Comparison of ENCODE assay signal across 1 cellular context in genomic region chr14:61588419-61588901, GRCh38.
TF ChIP-seq lines count a peak whose summit lies in the region.

No MANE protein-coding gene starts in this region.

TF ChIP-seq in HEK293, 187 proteins besides CTCF, POLR2A, EP300 and RAD21 (continued from another document and continues in another):
- TF ChIP-seq WT1 (tag by site-specific recombination; IDR thresholded peaks at IDR 0.05) (peak; percentile 54), ZNF558 (tag by site-specific recombination; IDR thresholded peaks at IDR 0.05) (no peak), ZBTB48 (tag by site-specific recombination; IDR thresholded peaks at IDR 0.05) (peak; percentile 88), ZNF664 (tag by site-specific recombination; IDR thresholded peaks at IDR 0.05) (no peak), ZNF473 (tag by site-specific recombination; IDR thresholded peaks at IDR 0.05) (no peak), ZBTB1 (tag by site-specific recombination; IDR thresholded peaks at IDR 0.05) (no peak), ZBTB11 (tag by site-specific recombination; conservative IDR thresholded peaks at IDR 0.05; ENCODE audit: low read depth) (no peak), ZNF658 (tag by site-specific recombination; IDR thresholded peaks at IDR 0.05) (no peak), ZBTB8A (tag by site-specific recombination; IDR thresholded peaks at IDR 0.05) (peak; percentile 35; the same call in 1 of the 2 replicates), REST (tag by site-specific recombination; IDR thresholded peaks at IDR 0.05) (no peak), PATZ1 (tag by site-specific recombination; IDR thresholded peaks at IDR 0.05) (no peak), GLIS2 (tag by site-specific recombination; IDR thresholded peaks at IDR 0.05) (no peak), ZNF423 (tag by site-specific recombination; IDR thresholded peaks at IDR 0.05) (no peak), ZFP41 (tag by site-specific recombination; IDR thresholded peaks at IDR 0.05; ENCODE audit: borderline replicate concordance) (no peak), PRDM1 (tag by site-specific recombination; IDR thresholded peaks at IDR 0.05) (no peak), ZNF19 (tag by site-specific recombination; IDR thresholded peaks at IDR 0.05; ENCODE audit: low read depth) (no peak), SALL2 (tag by site-specific recombination; IDR thresholded peaks at IDR 0.05; ENCODE audit: borderline replicate concordance) (no peak), TRIM28 (IDR thresholded peaks at IDR 0.05; ENCODE audit: borderline replicate concordance, low read length) (0 out of 2 replicates have a peak, but pooled peaks have one; percentile 30), FEZF1 (tag by site-specific recombination; IDR thresholded peaks at IDR 0.05) (peak; percentile 73), ZNF133 (tag by site-specific recombination; IDR thresholded peaks at IDR 0.05) (no peak), ZNF341 (tag by site-specific recombination; IDR thresholded peaks at IDR 0.05; ENCODE audit: low read depth) (no peak), ZSCAN23 (tag by site-specific recombination; IDR thresholded peaks at IDR 0.05) (no peak), ZNF324 (tag by site-specific recombination; IDR thresholded peaks at IDR 0.05) (no peak), ZNF112 (tag by site-specific recombination; IDR thresholded peaks at IDR 0.05) (no peak), HOXC10 (CRISPR knock-in tag; IDR thresholded peaks at IDR 0.05) (no peak), ZFP3 (tag by site-specific recombination; IDR thresholded peaks at IDR 0.05; ENCODE audit: low read depth) (no peak), REPIN1 (tag by site-specific recombination; IDR thresholded peaks at IDR 0.05; ENCODE audit: low read depth) (no peak), ZNF624 (tag by site-specific recombination; IDR thresholded peaks at IDR 0.05) (no peak), ZNF747 (tag by site-specific recombination; IDR thresholded peaks at IDR 0.05) (no peak), SP3 (tag by site-specific recombination; IDR thresholded peaks at IDR 0.05) (no peak), HOXD13 (CRISPR knock-in tag; IDR thresholded peaks at IDR 0.05; ENCODE audit: borderline replicate concordance) (no peak), ELK4 (IDR thresholded peaks at IDR 0.05; ENCODE audit: borderline replicate concordance, low read depth, low read length) (no peak), ZSCAN5A (tag by site-specific recombination; IDR thresholded peaks at IDR 0.05) (no peak), ZNF211 (tag by site-specific recombination; IDR thresholded peaks at IDR 0.05; ENCODE audit: low read depth) (no peak), ZNF76 (tag by site-specific recombination; IDR thresholded peaks at IDR 0.05; ENCODE audit: borderline replicate concordance, low read depth) (no peak), ZNF366 (tag by site-specific recombination; conservative IDR thresholded peaks at IDR 0.05) (0 out of 2 replicates have a peak, but pooled peaks have one; percentile 33), ZNF544 (tag by site-specific recombination; IDR thresholded peaks at IDR 0.05) (no peak), ZNF426 (tag by site-specific recombination; IDR thresholded peaks at IDR 0.05) (no peak), SETDB1 (IDR thresholded peaks at IDR 0.05; ENCODE audit: insufficient read length, low read length) (no peak), GLIS1 (tag by site-specific recombination; IDR thresholded peaks at IDR 0.05) (no peak), ZNF280C (tag by site-specific recombination; IDR thresholded peaks at IDR 0.05) (no peak), ZNF843 (tag by site-specific recombination; IDR thresholded peaks at IDR 0.05) (peak; percentile 69), ZNF529 (tag by site-specific recombination; IDR thresholded peaks at IDR 0.05; ENCODE audit: insufficient replicate concordance) (no peak), ZSCAN16 (tag by site-specific recombination; IDR thresholded peaks at IDR 0.05) (no peak; the same call in 1 of the 2 replicates), ZNF701 (tag by site-specific recombination; IDR thresholded peaks at IDR 0.05) (no peak), ZBTB49 (tag by site-specific recombination; IDR thresholded peaks at IDR 0.05; ENCODE audit: low read depth) (no peak), ZNF510 (tag by site-specific recombination; IDR thresholded peaks at IDR 0.05; ENCODE audit: insufficient replicate concordance) (no peak), ZNF560 (tag by site-specific recombination; IDR thresholded peaks at IDR 0.05; ENCODE audit: borderline replicate concordance) (no peak), ZNF223 (tag by site-specific recombination; IDR thresholded peaks at IDR 0.05) (no peak), ZNF214 (tag by site-specific recombination; IDR thresholded peaks at IDR 0.05; ENCODE audit: borderline replicate concordance) (no peak), ZNF704 (tag by site-specific recombination; IDR thresholded peaks at IDR 0.05) (no peak), ZNF114 (tag by site-specific recombination; IDR thresholded peaks at IDR 0.05) (no peak), ZNF768 (tag by site-specific recombination; IDR thresholded peaks at IDR 0.05) (no peak), IKZF3 (tag by site-specific recombination; IDR thresholded peaks at IDR 0.05) (no peak)
